Comparison of ENCODE assay signal across 20 cellular contexts in genomic region chr12:106696861-106697417, GRCh38.
DNase-seq lines count a peak whose midpoint lies in the region; ATAC-seq, FAIRE-seq and TF ChIP-seq lines count a peak whose summit lies in the region.
"Had no signal": no experiment of that assay in that cellular context is flagged by ENCODE, and none has a peak within 500 bp of the region (broad histone marks: within the 10 kb centered on the region; RNA-seq: fewer than 3 reads in every experiment).

No MANE protein-coding gene starts in this region.

- H3K27ac ChIP-seq in H1 (ENCODE audit: low read depth, low read length) (no peak overlapping the region), upper lobe of left lung (no peak overlapping the region)
- H3K27ac ChIP-seq: A549, BLaER1, GM23248, HL-60 had no signal

- H3K4me2 ChIP-seq in H1 (ENCODE audit: insufficient read depth in 1 of 2, low read depth in 2 of 2, low read length in 2 of 2), result no peak overlapping the region
- H3K4me2 ChIP-seq: A549, BLaER1 had no signal

- H2BK15ac ChIP-seq in H1 (ENCODE audit: low read length), result 0 out of 2 replicates have a peak overlapping the region, but pooled peaks have one; percentile 21

- no peak overlapping the region for H2AFZ ChIP-seq in H1 (ENCODE audit: low read length)
- H2AFZ ChIP-seq: GM23248 had no signal

- no peaks in the 10 kb centered on the region for H3K23me2 ChIP-seq in H1 (ENCODE audit: low read depth, low read length)

- H4K8ac ChIP-seq in H1 (ENCODE audit: extremely low read depth, insufficient read depth, low read length), result no peak overlapping the region

- H3K4me1 Mint-ChIP-seq in activated CD8-positive, alpha-beta memory T cell treated with anti-CD3 and anti-CD28 coated beads, Interleukin-2, amount 10 ng/mL, durations not matched to agents 7 days and 5 days, result no peaks in the 10 kb centered on the region
- H3K4me1 Mint-ChIP-seq: CD14-positive monocyte had no signal

- no peak overlapping the region for H3K23ac ChIP-seq in H1 (ENCODE audit: insufficient read length)

- H3K79me2 ChIP-seq in H1 (ENCODE audit: control insufficient read depth in 1 of 2, insufficient read depth in 2 of 2, low read length in 2 of 2), result no peaks in the 10 kb centered on the region

- CTCF ChIA-PET in activated CD8-positive, alpha-beta memory T cell treated with anti-CD3 and anti-CD28 coated beads, Interleukin-2, amount 10 ng/mL, durations not matched to agents 7 days and 5 days (lab: Charles Lee), result no interaction called here
- CTCF ChIA-PET in H1 (lab: Charles Lee; ENCODE audit: partially characterized antibody), result no interaction called here

- no peak overlapping the region for H3K4me3 Mint-ChIP-seq in activated CD8-positive, alpha-beta memory T cell treated with anti-CD3 and anti-CD28 coated beads, Interleukin-2, amount 10 ng/mL, durations not matched to agents 7 days and 5 days
- H3K4me3 Mint-ChIP-seq: CD4-positive, alpha-beta memory T cell had no signal

- H3K9me3 Mint-ChIP-seq in activated CD8-positive, alpha-beta memory T cell treated with anti-CD3 and anti-CD28 coated beads, Interleukin-2, amount 10 ng/mL, durations not matched to agents 7 days and 5 days (ENCODE audit: low read depth), result peaks cover 9% of the 10 kb centered on the region

- no peak overlapping the region for H4K91ac ChIP-seq in H1 (replicated peaks; ENCODE audit: insufficient read length, low read length)

- H3K4me1 ChIP-seq in H1 (replicated peaks in 1 of 4; ENCODE audit: control insufficient read depth in 3 of 4, insufficient read depth in 4 of 4, low read length in 3 of 4), result no peaks in the 10 kb centered on the region
- no peaks in the 10 kb centered on the region for H3K4me1 ChIP-seq in upper lobe of left lung
- H3K4me1 ChIP-seq: A549, BLaER1 had no signal

- H2BK20ac ChIP-seq in H1 (ENCODE audit: low read length), result no peak overlapping the region

- H3K36me3 ChIP-seq in H1 (ENCODE audit: control insufficient read depth in 2 of 4, insufficient read depth in 4 of 4, low read length in 3 of 4) (no peaks in the 10 kb centered on the region), upper lobe of left lung (no peaks in the 10 kb centered on the region)
- H3K36me3 ChIP-seq: BLaER1 had no signal

- no peaks in the 10 kb centered on the region for H3K36me3 Mint-ChIP-seq in activated CD8-positive, alpha-beta memory T cell treated with anti-CD3 and anti-CD28 coated beads, Interleukin-2, amount 10 ng/mL, durations not matched to agents 7 days and 5 days
- H3K36me3 Mint-ChIP-seq: CD14-positive monocyte had no signal

- no peak overlapping the region for H3K18ac ChIP-seq in H1 (ENCODE audit: extremely low read depth, low read length)

- FAIRE-seq in H1 (lab: Jason Lieb, UNC), result no peak
- FAIRE-seq: A549, GM12878, H54 had no signal

- no peak overlapping the region for H2BK12ac ChIP-seq in H1 (ENCODE audit: low read depth, low read length)

- TF ChIP-seq POLR2A in H1 (IDR thresholded peaks at IDR 0.05; ENCODE audit: control extremely low read depth in 1 of 2, low read depth in 2 of 2, low read length in 2 of 2) (no peak), upper lobe of left lung (IDR thresholded peaks at IDR 0.05) (no peak)

- TF ChIP-seq EP300 in H1 (IDR thresholded peaks at IDR 0.05; ENCODE audit: borderline replicate concordance in 1 of 2, low read depth in 2 of 2, low read length in 2 of 2) (no peak), upper lobe of left lung (IDR thresholded peaks at IDR 0.05) (no peak)

- peak; percentile 26 for DNase-seq in activated CD8-positive, alpha-beta memory T cell treated with anti-CD3 and anti-CD28 coated beads for 24 hours
- no peak for DNase-seq in activated CD8-positive, alpha-beta memory T cell treated with anti-CD3 and anti-CD28 coated beads, Interleukin-2, amount 10 ng/mL, durations not matched to agents 7 days and 5 days
- DNase-seq in H1 (ENCODE audit: low read depth in 1 of 2, low spot score in 2 of 2) (no peak), medulla oblongata (ENCODE audit: extremely low spot score) (peak; percentile 53), NCI-H2196 treated with DMSO at 0.1 percent for 48 hours (lab: John Stamatoyannopoulos, UW; ENCODE audit: unreplicated experiment) (no peak), upper lobe of left lung (no peak)
- DNase-seq: AML-193; CD4-positive, alpha-beta memory T cell; DMS53; DND-41; EL; GM23248; HCEC 1CT had no signal

- no peak for ATAC-seq in activated CD8-positive, alpha-beta memory T cell treated with anti-CD3 and anti-CD28 coated beads, Interleukin-2, amount 10 ng/mL, durations not matched to agents 7 days and 5 days
- ATAC-seq in upper lobe of left lung (ENCODE audit: low FRiP score in 2 of 2) (no peak), GM19397 (IDR thresholded peaks at IDR 0.05; ENCODE audit: unreplicated experiment) (no peak)
- ATAC-seq: A549, GM12878 had no signal

- H4K20me1 ChIP-seq in H1 (replicated peaks in 1 of 2; ENCODE audit: control insufficient read depth in 1 of 2, insufficient read depth in 2 of 2, low read length in 2 of 2), result no peaks in the 10 kb centered on the region
- H4K20me1 ChIP-seq: BLaER1 had no signal

- TF ChIP-seq CTCF in H1 (IDR thresholded peaks at IDR 0.05; ENCODE audit: control extremely low read depth in 1 of 3, insufficient read depth in 1 of 3, low read depth in 1 of 3, low read length in 3 of 3) (no peak), upper lobe of left lung (IDR thresholded peaks at IDR 0.05) (no peak)

- H3K9ac ChIP-seq in H1 (replicated peaks in 1 of 4; ENCODE audit: extremely low read depth in 1 of 4, low read depth in 3 of 4, low read length in 3 of 4), result no peak overlapping the region
- H3K9ac ChIP-seq: BLaER1, GM23248 had no signal

- H3K14ac ChIP-seq in H1 (ENCODE audit: insufficient read length), result no peak overlapping the region

- H2AK5ac ChIP-seq in H1 (ENCODE audit: low read depth, low read length), result no peak overlapping the region

- H3K56ac ChIP-seq in H1 (replicated peaks; ENCODE audit: insufficient read length, low read depth, low read length), result no peak overlapping the region

- no peak overlapping the region for H3K4me3 ChIP-seq in H1 (ENCODE audit: extremely low read depth in 1 of 4, insufficient read depth in 2 of 4, low read depth in 3 of 4, low read length in 4 of 4)
- no peak overlapping the region for H3K4me3 ChIP-seq in upper lobe of left lung
- H3K4me3 ChIP-seq: A549, BLaER1, GM12878, GM23248 had no signal

- H2BK120ac ChIP-seq in H1 (replicated peaks; ENCODE audit: low read depth, low read length), result no peak overlapping the region

- no peak overlapping the region for H4K5ac ChIP-seq in H1 (ENCODE audit: insufficient read length, low read depth, low read length)

- no peaks in the 10 kb centered on the region; a peak in 1 of 7 replicates for H3K27me3 ChIP-seq in H1 (replicated peaks in 1 of 4; ENCODE audit: control insufficient read depth in 3 of 4, extremely low read depth in 1 of 4, insufficient read depth in 3 of 4, low read length in 3 of 4)
- no peaks in the 10 kb centered on the region for H3K27me3 ChIP-seq in upper lobe of left lung
- H3K27me3 ChIP-seq: BLaER1 had no signal

- H3K27me3 Mint-ChIP-seq in activated CD8-positive, alpha-beta memory T cell treated with anti-CD3 and anti-CD28 coated beads, Interleukin-2, amount 10 ng/mL, durations not matched to agents 7 days and 5 days, result no peaks in the 10 kb centered on the region
- H3K27me3 Mint-ChIP-seq: CD4-positive, alpha-beta memory T cell had no signal

- POLR2A ChIA-PET in H1 (lab: Charles Lee; ENCODE audit: partially characterized antibody), result no interaction called here

- 92% methylated on average over 4 of the region's 4 CpGs; no CpG with 5 or more reads in 1 of the 2 experiments for WGBS in H1 (ENCODE audit: extremely low coverage in 1 of 2, insufficient coverage in 1 of 2, insufficient read length in 1 of 2, insufficient replicate concordance in 2 of 2, low coverage in 1 of 2, low lambda C conversion rate in 2 of 2, missing lambda C conversion rate in 1 of 2), 2 experiments
- 61 to 67% methylated on average over 4 of the region's 4 CpGs for WGBS in upper lobe of left lung, 2 donors

- no peak overlapping the region for H2BK5ac ChIP-seq in H1 (ENCODE audit: low read depth, low read length)

- TF ChIP-seq RAD21 in H1 (IDR thresholded peaks at IDR 0.05 in 1 of 2, conservative IDR thresholded peaks at IDR 0.05 in 1 of 2; ENCODE audit: low read depth in 2 of 2, low read length in 2 of 2), result no peak

- H3K79me1 ChIP-seq in H1 (ENCODE audit: low read depth, low read length), result no peaks in the 10 kb centered on the region

- H3K27ac Mint-ChIP-seq in activated CD8-positive, alpha-beta memory T cell treated with anti-CD3 and anti-CD28 coated beads, Interleukin-2, amount 10 ng/mL, durations not matched to agents 7 days and 5 days, result no peak overlapping the region
- H3K27ac Mint-ChIP-seq: CD14-positive monocyte had no signal

- 0 out of 4 replicates have a peak, but pooled peaks cover 0 to 5% of the 10 kb centered on the region in 2 experiments for H3K9me3 ChIP-seq in H1 (ENCODE audit: insufficient read depth in 2 of 2, low read depth in 1 of 2, low read length in 1 of 2)
- H3K9me3 ChIP-seq in upper lobe of left lung, result no peaks in the 10 kb centered on the region

- H3K4ac ChIP-seq in H1 (replicated peaks; ENCODE audit: insufficient read length, low read depth, low read length), result no peak overlapping the region

TF ChIP-seq in H1, 55 proteins besides CTCF, POLR2A, EP300 and RAD21 (continues in another document):
- TF ChIP-seq RNF2 (IDR thresholded peaks at IDR 0.05; ENCODE audit: borderline replicate concordance, low read depth, low read length, missing control alignments, poor library complexity, severe bottlenecking) (no peak), HDAC2 (IDR thresholded peaks at IDR 0.05; ENCODE audit: borderline replicate concordance in 1 of 2, low read depth in 2 of 2, low read length in 2 of 2) (no peak), TAF1 (IDR thresholded peaks at IDR 0.05; ENCODE audit: low read depth, low read length) (no peak), NANOG (IDR thresholded peaks at IDR 0.05; ENCODE audit: insufficient read depth, low read depth, low read length, poor library complexity, severe bottlenecking) (no peak), YY1 (IDR thresholded peaks at IDR 0.05; ENCODE audit: low read depth, low read length) (no peak), TCF12 (IDR thresholded peaks at IDR 0.05; ENCODE audit: low read depth, low read length) (no peak), SP1 (IDR thresholded peaks at IDR 0.05; ENCODE audit: low read depth, low read length) (no peak), EZH2 (IDR thresholded peaks at IDR 0.05; ENCODE audit: low read depth, low read length, severe bottlenecking) (no peak), SIN3A (conservative IDR thresholded peaks at IDR 0.05 in 1 of 2, IDR thresholded peaks at IDR 0.05 in 1 of 2; ENCODE audit: low read depth in 1 of 2, low read length in 2 of 2) (no peak), USF2 (IDR thresholded peaks at IDR 0.05; ENCODE audit: low read length) (no peak), CHD1 (IDR thresholded peaks at IDR 0.05; ENCODE audit: low read depth, low read length) (no peak)

Comparison
In these comparisons a context has a peak if more than half of its experiments do, and no peak if none do; other contexts are left out.
1. DNase-seq: peak in activated CD8-positive, alpha-beta memory T cell treated with anti-CD3 and anti-CD28 coated beads for 24 hours (single experiment) and medulla oblongata (single experiment); none in activated CD8-positive, alpha-beta memory T cell treated with anti-CD3 and anti-CD28 coated beads, Interleukin-2, amount 10 ng/mL, durations not matched to agents 7 days and 5 days (single experiment), H1 (0 of 2), NCI-H2196 treated with DMSO at 0.1 percent for 48 hours (single experiment) and upper lobe of left lung (0 of 2).